Comparison of ENCODE assay signal across 1 cellular context in genomic region chr17:39868554-39868942, GRCh38.
TF ChIP-seq lines count a peak whose summit lies in the region.

No MANE protein-coding gene starts in this region.

TF ChIP-seq in GM12878, 131 proteins besides CTCF, POLR2A, EP300 and RAD21:
- no peak for TF ChIP-seq TCF12 (IDR thresholded peaks at IDR 0.05; ENCODE audit: low read depth, low read length)
- TF ChIP-seq, protein P1, sequence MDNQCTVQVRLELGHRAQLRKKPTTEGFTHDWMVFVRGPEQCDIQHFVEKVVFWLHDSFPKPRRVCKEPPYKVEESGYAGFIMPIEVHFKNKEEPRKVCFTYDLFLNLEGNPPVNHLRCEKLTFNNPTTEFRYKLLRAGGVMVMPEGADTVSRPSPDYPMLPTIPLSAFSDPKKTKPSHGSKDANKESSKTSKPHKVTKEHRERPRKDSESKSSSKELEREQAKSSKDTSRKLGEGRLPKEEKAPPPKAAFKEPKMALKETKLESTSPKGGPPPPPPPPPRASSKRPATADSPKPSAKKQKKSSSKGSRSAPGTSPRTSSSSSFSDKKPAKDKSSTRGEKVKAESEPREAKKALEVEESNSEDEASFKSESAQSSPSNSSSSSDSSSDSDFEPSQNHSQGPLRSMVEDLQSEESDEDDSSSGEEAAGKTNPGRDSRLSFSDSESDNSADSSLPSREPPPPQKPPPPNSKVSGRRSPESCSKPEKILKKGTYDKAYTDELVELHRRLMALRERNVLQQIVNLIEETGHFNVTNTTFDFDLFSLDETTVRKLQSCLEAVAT (IDR thresholded peaks at IDR 0.05) = peak; percentile 54; the same call in 1 of the 2 replicates
- TF ChIP-seq NFXL1 (IDR thresholded peaks at IDR 0.05; ENCODE audit: borderline replicate concordance) = no peak
